In the genomic region with DNA sequence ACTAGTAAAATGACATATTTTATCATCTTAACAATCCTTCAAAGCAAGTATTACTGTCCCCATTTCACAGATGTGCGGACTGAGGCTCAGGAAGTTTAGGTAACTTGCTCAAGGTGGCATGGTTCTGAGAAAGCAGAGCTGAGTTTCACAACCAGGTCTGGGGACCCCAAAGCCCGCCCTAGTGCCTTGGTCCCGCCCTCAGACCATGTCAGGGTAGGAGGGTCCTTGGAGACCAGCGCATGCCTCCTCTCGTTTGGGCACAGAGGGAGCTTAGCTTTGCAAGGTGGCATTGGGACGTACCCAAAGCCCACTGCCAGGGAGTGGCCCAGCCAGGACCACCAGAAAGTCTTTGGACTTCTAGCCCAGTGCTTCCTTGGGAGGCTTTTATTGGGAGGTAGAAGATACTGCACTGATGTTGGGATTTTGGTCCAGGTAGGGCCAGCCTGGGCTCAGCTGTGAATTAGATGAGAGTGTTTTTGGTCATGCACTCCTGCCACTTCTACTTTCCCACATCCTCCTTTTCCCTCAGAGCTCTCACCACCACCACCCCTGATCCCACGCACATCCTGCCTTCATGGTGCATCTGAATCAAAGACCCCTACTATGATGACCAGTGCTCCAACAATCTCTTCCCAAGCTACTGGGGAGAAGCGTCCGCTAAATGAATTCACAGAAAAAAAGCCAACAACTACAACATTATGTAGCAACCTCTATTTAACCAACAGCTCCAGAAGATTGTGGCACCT, we compare ENCODE assay signal across 26 cellular contexts.
A peak's percentile ranks its signal among the peaks of the same experiment; 100 is the strongest.
DNase-seq lines count a peak whose midpoint lies in the region; ATAC-seq and TF ChIP-seq lines count a peak whose summit lies in the region.
"Had no signal": no experiment of that assay in that cellular context is flagged by ENCODE, and none has a peak within 500 bp of the region (broad histone marks: within the 10 kb centered on the region; RNA-seq: fewer than 3 reads in every experiment).

No MANE protein-coding gene starts in this region.

- no peak overlapping the region for H3K4ac ChIP-seq in neuronal stem cell (ENCODE audit: low read length)

- POLR2A ChIA-PET in activated CD8-positive, alpha-beta T cell treated with anti-CD3 and anti-CD28 coated beads, Interleukin-2, amount 10 ng/mL, durations not matched to agents 7 days and 5 days (lab: Charles Lee) = no interaction called here
- POLR2A ChIA-PET in activated CD8-positive, alpha-beta T cell treated with anti-CD3 and anti-CD28 coated beads for 36 hours (lab: Charles Lee) = interaction anchor here (1.0 to 1.4 kb wide), 2 partner anchors 29 to 79 kb away, joined by 4 read pairs; no protein-coding TSS in a partner anchor

- CTCF ChIA-PET in activated CD8-positive, alpha-beta T cell treated with anti-CD3 and anti-CD28 coated beads, Interleukin-2, amount 10 ng/mL, durations not matched to agents 7 days and 5 days (lab: Charles Lee) = interaction anchor here (1.6 kb wide), 1 partner anchor 67 kb away, joined by 3 read pairs; no protein-coding TSS in a partner anchor
- CTCF ChIA-PET in activated CD8-positive, alpha-beta T cell treated with anti-CD3 and anti-CD28 coated beads for 36 hours (lab: Charles Lee) = no interaction called here

- no peak overlapping the region for H2BK120ac ChIP-seq in neuronal stem cell (ENCODE audit: low read depth, low read length)

- no peak overlapping the region for H2BK15ac ChIP-seq in neuronal stem cell (ENCODE audit: low read length)

- 88 to 94% methylated on average over 5 to 9 of the region's 9 CpGs for WGBS in endodermal cell (ENCODE audit: insufficient coverage in 1 of 2, insufficient read length in 1 of 2), 2 experiments
- no CpG with 5 or more reads among the region's 9 CpGs for WGBS in neuronal stem cell (ENCODE audit: extremely low coverage in 2 of 2, insufficient read length in 2 of 2, insufficient replicate concordance in 1 of 2), 2 donors
- 75 to 93% (median 87%) methylated on average over 9 of the region's 9 CpGs for WGBS in spleen, 5 donors
- WGBS in testis, 2 donors = 94 to 96% methylated on average over 9 of the region's 9 CpGs

- no peak overlapping the region for H2AFZ ChIP-seq in neuronal stem cell (ENCODE audit: low read length)
- H2AFZ ChIP-seq: GM23248 had no signal

- no peak overlapping the region for H2BK12ac ChIP-seq in neuronal stem cell (ENCODE audit: low read length)

- H3K4me1 Mint-ChIP-seq in activated CD8-positive, alpha-beta T cell treated with anti-CD3 and anti-CD28 coated beads, Interleukin-2, amount 10 ng/mL, durations not matched to agents 7 days and 5 days (ENCODE audit: low read depth) = peaks cover 3% of the 10 kb centered on the region
- peaks cover under 1% of the 10 kb centered on the region for H3K4me1 Mint-ChIP-seq in activated CD8-positive, alpha-beta T cell treated with anti-CD3 and anti-CD28 coated beads for 36 hours (ENCODE audit: low read depth)
- peaks cover 8% of the 10 kb centered on the region for H3K4me1 Mint-ChIP-seq in endodermal cell
- H3K4me1 Mint-ChIP-seq: CD4-positive, alpha-beta memory T cell had no signal

- H3K9me3 ChIP-seq in endodermal cell (ENCODE audit: control insufficient read depth, low read length) = no peaks in the 10 kb centered on the region
- H3K9me3 ChIP-seq in neuronal stem cell (replicated peaks in 1 of 2; ENCODE audit: control insufficient read depth in 2 of 2, insufficient read depth in 1 of 2, low read depth in 1 of 2, low read length in 2 of 2) = no peaks in the 10 kb centered on the region
- H3K9me3 ChIP-seq in spleen = peaks cover 0 to 15% (median 9%) of the 10 kb centered on the region in 8 donors
- H3K9me3 ChIP-seq in testis = no peaks in the 10 kb centered on the region
- H3K9me3 ChIP-seq: Caco-2, HAP-1 had no signal

- no peak for TF ChIP-seq POLR2A in spleen (IDR thresholded peaks at IDR 0.05)
- TF ChIP-seq POLR2A in testis (IDR thresholded peaks at IDR 0.05) = no peak

- no peaks in the 10 kb centered on the region for H3K36me3 Mint-ChIP-seq in activated CD8-positive, alpha-beta T cell treated with anti-CD3 and anti-CD28 coated beads, Interleukin-2, amount 10 ng/mL, durations not matched to agents 7 days and 5 days (ENCODE audit: low read depth)
- H3K36me3 Mint-ChIP-seq in activated CD8-positive, alpha-beta T cell treated with anti-CD3 and anti-CD28 coated beads for 36 hours (ENCODE audit: low read depth) = no peaks in the 10 kb centered on the region
- no peaks in the 10 kb centered on the region for H3K36me3 Mint-ChIP-seq in endodermal cell (ENCODE audit: low read depth)
- H3K36me3 Mint-ChIP-seq: CD4-positive, alpha-beta memory T cell had no signal

- H3K27me3 Mint-ChIP-seq in activated CD8-positive, alpha-beta T cell treated with anti-CD3 and anti-CD28 coated beads, Interleukin-2, amount 10 ng/mL, durations not matched to agents 7 days and 5 days (ENCODE audit: low read depth) = peaks cover 16% of the 10 kb centered on the region
- H3K27me3 Mint-ChIP-seq in activated CD8-positive, alpha-beta T cell treated with anti-CD3 and anti-CD28 coated beads for 36 hours = peaks cover 21% of the 10 kb centered on the region
- H3K27me3 Mint-ChIP-seq in endodermal cell (ENCODE audit: insufficient read depth) = peaks cover 6% of the 10 kb centered on the region

- H3K9ac ChIP-seq in endodermal cell (ENCODE audit: extremely low read depth, low read length, poor library complexity, severe bottlenecking) = no peak overlapping the region
- no peak overlapping the region for H3K9ac ChIP-seq in neuronal stem cell (ENCODE audit: low read depth, low read length, poor library complexity)
- H3K9ac ChIP-seq: BLaER1 treated with 17β-estradiol and CSF1 and Interleukin-3, amounts not matched to agents 10 nM and 100 nM; GM23248 had no signal

- H3K4me3 Mint-ChIP-seq in activated CD8-positive, alpha-beta T cell treated with anti-CD3 and anti-CD28 coated beads, Interleukin-2, amount 10 ng/mL, durations not matched to agents 7 days and 5 days = no peak overlapping the region
- H3K4me3 Mint-ChIP-seq in activated CD8-positive, alpha-beta T cell treated with anti-CD3 and anti-CD28 coated beads for 36 hours = no peak overlapping the region
- H3K4me3 Mint-ChIP-seq in endodermal cell = no peak overlapping the region
- H3K4me3 Mint-ChIP-seq: CD4-positive, alpha-beta memory T cell had no signal

- H3K27ac Mint-ChIP-seq in activated CD8-positive, alpha-beta T cell treated with anti-CD3 and anti-CD28 coated beads, Interleukin-2, amount 10 ng/mL, durations not matched to agents 7 days and 5 days = no peak overlapping the region
- no peak overlapping the region for H3K27ac Mint-ChIP-seq in activated CD8-positive, alpha-beta T cell treated with anti-CD3 and anti-CD28 coated beads for 36 hours
- no peak overlapping the region for H3K27ac Mint-ChIP-seq in endodermal cell
- H3K27ac Mint-ChIP-seq: CD4-positive, alpha-beta memory T cell had no signal

- H3K4me3 ChIP-seq in endodermal cell (ENCODE audit: low read length) (no peak overlapping the region), neuronal stem cell (ENCODE audit: low read length in 2 of 2) (no peak overlapping the region), spleen (no peak overlapping the region), testis (no peak overlapping the region)
- H3K4me3 ChIP-seq: BLaER1 treated with 17β-estradiol and CSF1 and Interleukin-3, amounts not matched to agents 10 nM and 100 nM; GM12878; GM23248; HAP-1; SJCRH30 had no signal

- H3K4me1 ChIP-seq in endodermal cell (ENCODE audit: control insufficient read depth, insufficient read depth, low read length) (peaks cover 7% of the 10 kb centered on the region), neuronal stem cell (ENCODE audit: control insufficient read depth in 2 of 2, insufficient read depth in 1 of 2, low read depth in 1 of 2, low read length in 2 of 2) (peaks cover 0 to 4% of the 10 kb centered on the region in 2 donors), spleen (peaks cover 0 to 4% (median 0%) of the 10 kb centered on the region in 6 donors), testis (peaks cover 11% of the 10 kb centered on the region)
- H3K4me1 ChIP-seq: BLaER1 treated with 17β-estradiol and CSF1 and Interleukin-3, amounts not matched to agents 10 nM and 100 nM; HAP-1; SJCRH30 had no signal

- H3K27me3 ChIP-seq in endodermal cell (ENCODE audit: control insufficient read depth, insufficient read depth, low read length, poor library complexity, severe bottlenecking) = no peaks in the 10 kb centered on the region
- no peaks in the 10 kb centered on the region for H3K27me3 ChIP-seq in neuronal stem cell (ENCODE audit: control insufficient read depth in 3 of 3, insufficient read depth in 3 of 3, low read depth in 1 of 3, low read length in 3 of 3)
- H3K27me3 ChIP-seq in spleen (replicated peaks in 1 of 7) = peaks cover 0 to 31% (median 0%) of the 10 kb centered on the region in 7 donors
- H3K27me3 ChIP-seq in testis = no peaks in the 10 kb centered on the region

- H3K36me3 ChIP-seq in endodermal cell (ENCODE audit: control insufficient read depth, insufficient read depth, low read length) = no peaks in the 10 kb centered on the region
- H3K36me3 ChIP-seq in neuronal stem cell (replicated peaks in 1 of 2; ENCODE audit: control insufficient read depth in 2 of 2, insufficient read depth in 2 of 2, low read length in 2 of 2) = no peaks in the 10 kb centered on the region
- no peaks in the 10 kb centered on the region for H3K36me3 ChIP-seq in spleen
- no peaks in the 10 kb centered on the region for H3K36me3 ChIP-seq in testis (ENCODE audit: low read depth, missing control alignments)
- H3K36me3 ChIP-seq: BLaER1 treated with 17β-estradiol and CSF1 and Interleukin-3, amounts not matched to agents 10 nM and 100 nM; HAP-1; SJCRH30 had no signal

- H3K23ac ChIP-seq in neuronal stem cell (ENCODE audit: low read depth, low read length, poor library complexity) = no peak overlapping the region

- no peak for TF ChIP-seq CTCF in activated CD8-positive, alpha-beta T cell treated with anti-CD3 and anti-CD28 coated beads for 36 hours (IDR thresholded peaks at IDR 0.05)
- no peak for TF ChIP-seq CTCF in endodermal cell (conservative IDR thresholded peaks at IDR 0.05)
- TF ChIP-seq CTCF in spleen (IDR thresholded peaks at IDR 0.05 in 8 of 11, conservative IDR thresholded peaks at IDR 0.05 in 3 of 11) = no peak
- TF ChIP-seq CTCF in testis (IDR thresholded peaks at IDR 0.05) = no peak

- H3K9me3 Mint-ChIP-seq in activated CD8-positive, alpha-beta T cell treated with anti-CD3 and anti-CD28 coated beads, Interleukin-2, amount 10 ng/mL, durations not matched to agents 7 days and 5 days (ENCODE audit: insufficient read depth) = no peaks in the 10 kb centered on the region
- peaks cover 10% of the 10 kb centered on the region for H3K9me3 Mint-ChIP-seq in activated CD8-positive, alpha-beta T cell treated with anti-CD3 and anti-CD28 coated beads for 36 hours
- H3K9me3 Mint-ChIP-seq in endodermal cell = peaks cover 7% of the 10 kb centered on the region

- no peak overlapping the region for H4K8ac ChIP-seq in neuronal stem cell (ENCODE audit: low read depth, low read length)

- intact Hi-C loops in activated CD8-positive, alpha-beta T cell treated with anti-CD3 and anti-CD28 coated beads for 36 hours (cut with micrococcal nuclease) = no loop called here
- intact Hi-C loops in spleen (cut with DNase I; ENCODE audit: low total_unique reads) = no loop called here
- intact Hi-C loops in testis (cut with DNase I; ENCODE audit: low total_unique reads) = no loop called here

- H3K27ac ChIP-seq in endodermal cell (ENCODE audit: low read depth, low read length) (no peak overlapping the region), neuronal stem cell (replicated peaks; ENCODE audit: low read length) (no peak overlapping the region), spleen (no peak overlapping the region), testis (no peak overlapping the region)
- H3K27ac ChIP-seq: BLaER1 treated with 17β-estradiol and CSF1 and Interleukin-3, amounts not matched to agents 10 nM and 100 nM; GM23248; SJCRH30 had no signal

- peak; percentile 14 for DNase-seq in activated CD8-positive, alpha-beta T cell treated with anti-CD3 and anti-CD28 coated beads, Interleukin-2, amount 10 ng/mL, durations not matched to agents 7 days and 5 days
- DNase-seq in activated CD8-positive, alpha-beta T cell treated with anti-CD3 and anti-CD28 coated beads for 36 hours = no peak
- DNase-seq in endodermal cell (peak; percentile 26), neuronal stem cell (ENCODE audit: low spot score) (no peak), spleen (peak; percentile 50), testis (no peak)
- DNase-seq in stimulated activated naive CD4-positive, alpha-beta T cell (lab: John Stamatoyannopoulos, UW) = no peak
- DNase-seq: 8988T; Caco-2; CD4-positive, alpha-beta memory T cell; DND-41; GM23248; KBM-7; NCI-H1092; NCI-H146; NCI-H2029; NCI-H226; NCI-H524; NCI-H774; NK-92 treated with Interleukin-12 subunit alpha and Interleukin-12 subunit beta, amount 100 ng/mL, for 24 hours; SJCRH30 had no signal

- H3K79me1 ChIP-seq in neuronal stem cell (ENCODE audit: low read depth, low read length) = no peaks in the 10 kb centered on the region

- H2BK5ac ChIP-seq in neuronal stem cell (ENCODE audit: low read length) = no peak overlapping the region

- H3K4me2 ChIP-seq in neuronal stem cell (ENCODE audit: insufficient read depth, low read length, poor library complexity, severe bottlenecking) = no peak overlapping the region
- H3K4me2 ChIP-seq: BLaER1 treated with 17β-estradiol and CSF1 and Interleukin-3, amounts not matched to agents 10 nM and 100 nM had no signal

- H3K14ac ChIP-seq in neuronal stem cell (ENCODE audit: low read length) = no peak overlapping the region

- peak overlapping the region; percentile 15 for H2AK5ac ChIP-seq in neuronal stem cell (ENCODE audit: low read depth, low read length)

- ATAC-seq in activated CD8-positive, alpha-beta T cell treated with anti-CD3 and anti-CD28 coated beads, Interleukin-2, amount 10 ng/mL, durations not matched to agents 7 days and 5 days = no peak
- ATAC-seq in activated CD8-positive, alpha-beta T cell treated with anti-CD3 and anti-CD28 coated beads for 36 hours = no peak
- no peak for ATAC-seq in GM19324 (IDR thresholded peaks at IDR 0.05; ENCODE audit: low FRiP score, unreplicated experiment)
- ATAC-seq: GM12878, Panc1 had no signal

- H4K91ac ChIP-seq in neuronal stem cell (ENCODE audit: low read depth, low read length, poor library complexity) = no peak overlapping the region

- no peak overlapping the region for H3K18ac ChIP-seq in neuronal stem cell (ENCODE audit: low read length)

Comparison
In these comparisons a context has a peak if more than half of its experiments do, and no peak if none do; other contexts are left out.
1. DNase-seq: peak in activated CD8-positive, alpha-beta T cell treated with anti-CD3 and anti-CD28 coated beads, Interleukin-2, amount 10 ng/mL, durations not matched to agents 7 days and 5 days (single experiment), endodermal cell (single experiment) and spleen (single experiment); none in activated CD8-positive, alpha-beta T cell treated with anti-CD3 and anti-CD28 coated beads for 36 hours (single experiment), neuronal stem cell (single experiment), stimulated activated naive CD4-positive, alpha-beta T cell (0 of 6) and testis (single experiment).